10 cellular contexts compared by ENCODE assay signal in the genomic region with DNA sequence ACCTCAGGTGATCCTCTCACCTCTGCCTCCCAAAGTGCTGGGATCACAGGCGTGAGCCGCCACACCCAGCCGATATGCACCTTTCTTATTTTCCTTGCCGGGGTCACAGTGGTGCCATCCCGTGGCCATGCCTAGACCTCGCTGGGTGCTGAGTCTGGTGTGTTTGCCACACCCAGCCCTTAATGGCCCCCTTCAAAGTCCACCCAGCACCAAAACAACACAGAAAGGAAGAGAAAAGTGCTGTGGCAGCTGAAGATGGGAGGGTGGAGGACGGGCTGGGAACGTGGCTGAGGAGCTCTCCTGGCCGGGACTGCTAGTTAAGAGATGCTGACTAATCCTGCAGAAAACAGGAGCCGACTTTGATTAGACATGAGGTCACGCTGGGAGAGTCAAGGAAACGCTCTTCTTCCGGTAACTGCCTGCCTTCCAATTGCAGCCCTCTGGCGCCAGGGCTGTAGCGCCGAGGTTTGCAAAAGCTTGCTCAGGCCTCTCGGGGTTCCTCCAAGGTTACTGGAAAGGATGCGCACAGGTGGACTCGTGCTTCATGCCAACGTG. TPM values are rescaled to one million over a fixed set of nuclear protein-coding genes. Genes with fewer than 3 reads are reported as not detected.
A peak's percentile ranks its signal among the peaks of the same experiment; 100 is the strongest.
DNase-seq lines count a peak whose midpoint lies in the region; ATAC-seq and TF ChIP-seq lines count a peak whose summit lies in the region.
"Had no signal": no experiment of that assay in that cellular context is flagged by ENCODE, and none has a peak within 500 bp of the region (broad histone marks: within the 10 kb centered on the region; RNA-seq: fewer than 3 reads in every experiment).

No MANE protein-coding gene starts in this region.

- 32 to 53% methylated on average over 14 to 17 of the region's 20 CpGs for WGBS in esophagus squamous epithelium, 2 donors

- peak overlapping the region; percentile 15 to 93 (median 85) for H3K27ac Mint-ChIP-seq in CD14-positive monocyte
- H3K27ac Mint-ChIP-seq in activated naive CD8-positive, alpha-beta T cell treated with anti-CD3 and anti-CD28 coated beads for 36 hours = no peak overlapping the region

- TF ChIP-seq CTCF in CD14-positive monocyte (IDR thresholded peaks at IDR 0.05) (no peak), esophagus squamous epithelium (IDR thresholded peaks at IDR 0.05) (peak in 1 of 6 experiments; percentile 4), neutrophil (IDR thresholded peaks at IDR 0.05) (no peak)

- peak overlapping the region; percentile 47 to 62 for H3K4me3 Mint-ChIP-seq in CD14-positive monocyte
- H3K4me3 Mint-ChIP-seq in activated naive CD8-positive, alpha-beta T cell treated with anti-CD3 and anti-CD28 coated beads for 36 hours = no peak overlapping the region

- peaks cover 88 to 98% of the 10 kb centered on the region in 2 donors for H3K36me3 Mint-ChIP-seq in CD14-positive monocyte
- no peaks in the 10 kb centered on the region for H3K36me3 Mint-ChIP-seq in activated naive CD8-positive, alpha-beta T cell treated with anti-CD3 and anti-CD28 coated beads for 36 hours

- DNase-seq in CD14-positive monocyte (ENCODE audit: low spot score) (no peak), OCI-M1 (lab: John Stamatoyannopoulos, UW) (peak; percentile 21), esophagus squamous epithelium (lab: John Stamatoyannopoulos, UW) (no peak), inferior parietal cortex (ENCODE audit: extremely low spot score) (no peak), iPS-NIHi11 (ENCODE audit: low spot score) (no peak)
- DNase-seq in activated naive CD8-positive, alpha-beta T cell treated with anti-CD3 and anti-CD28 coated beads for 36 hours = no peak
- DNase-seq: activated CD4-positive, alpha-beta T cell treated with anti-CD3 and anti-CD28 coated beads for 48 hours; MM.1S had no signal

- peak overlapping the region; percentile 21 to 59 (median 32) for H3K27ac ChIP-seq in esophagus squamous epithelium
- H3K27ac ChIP-seq in neutrophil = peak overlapping the region; percentile 27

- H3K9me3 ChIP-seq in esophagus squamous epithelium (no peaks in the 10 kb centered on the region), neutrophil (no peaks in the 10 kb centered on the region)

- peaks cover 0 to 2% (median 0%) of the 10 kb centered on the region in 3 donors for H3K27me3 Mint-ChIP-seq in CD14-positive monocyte (ENCODE audit: low read depth in 3 of 3)
- H3K27me3 Mint-ChIP-seq in activated naive CD8-positive, alpha-beta T cell treated with anti-CD3 and anti-CD28 coated beads for 36 hours = no peaks in the 10 kb centered on the region

- H3K9me3 Mint-ChIP-seq in CD14-positive monocyte = peaks cover 0 to 4% (median 0%) of the 10 kb centered on the region in 7 donors
- no peaks in the 10 kb centered on the region for H3K9me3 Mint-ChIP-seq in activated naive CD8-positive, alpha-beta T cell treated with anti-CD3 and anti-CD28 coated beads for 36 hours

- no peaks in the 10 kb centered on the region for H3K36me3 ChIP-seq in esophagus squamous epithelium
- peaks cover 94% of the 10 kb centered on the region for H3K36me3 ChIP-seq in neutrophil

- no peak for ATAC-seq in HG02938 (IDR thresholded peaks at IDR 0.05; ENCODE audit: unreplicated experiment)

- intact Hi-C loops in CD14-positive monocyte (cut with micrococcal nuclease) = no loop called here
- intact Hi-C loops in esophagus squamous epithelium (cut with DNase I) = no loop called here

- H3K4me1 Mint-ChIP-seq in CD14-positive monocyte = peaks cover 51% of the 10 kb centered on the region
- peaks cover 2% of the 10 kb centered on the region for H3K4me1 Mint-ChIP-seq in activated naive CD8-positive, alpha-beta T cell treated with anti-CD3 and anti-CD28 coated beads for 36 hours

- H3K27me3 ChIP-seq in esophagus squamous epithelium (no peaks in the 10 kb centered on the region), neutrophil (no peaks in the 10 kb centered on the region)

- H3K4me3 ChIP-seq in esophagus squamous epithelium (no peak overlapping the region), neutrophil (ENCODE audit: low read depth in 1 of 2, low read length in 1 of 2) (no peak overlapping the region)

- H3K4me1 ChIP-seq in esophagus squamous epithelium (peaks cover 8 to 14% (median 10%) of the 10 kb centered on the region in 3 donors), neutrophil (ENCODE audit: control insufficient read depth in 1 of 2, insufficient read depth in 1 of 2, low read depth in 1 of 2, low read length in 1 of 2) (peaks cover 8 to 10% of the 10 kb centered on the region in 2 experiments)

- no peak for TF ChIP-seq POLR2A in esophagus squamous epithelium (IDR thresholded peaks at IDR 0.05)

RNA-seq across cellular contexts. Expression of gene SLC43A2, which starts 10.9 kb away (rescaled TPM):
- polyA plus RNA-seq in CD14-positive monocyte = 100 to 1,000 TPM; 115 to 151 TPM
- 10 to 100 TPM in 1 of 4 donors, 1 to 10 TPM in 3; 2.5 to 12.4 (median 5.3) TPM for total RNA-seq in esophagus squamous epithelium
- 1 to 10 TPM; 3.7 to 4.6 TPM for total RNA-seq in activated naive CD8-positive, alpha-beta T cell treated with anti-CD3 and anti-CD28 coated beads for 36 hours

RNA-seq across cellular contexts. Expression of gene SCARF1, which starts 27.8 kb away (rescaled TPM):
- 1 to 10 TPM; 5.2 to 6.3 TPM for polyA plus RNA-seq in CD14-positive monocyte
- 1 to 10 TPM; 2.0 to 5.7 (median 3.3) TPM for total RNA-seq in esophagus squamous epithelium
- total RNA-seq in activated naive CD8-positive, alpha-beta T cell treated with anti-CD3 and anti-CD28 coated beads for 36 hours = 1 to 10 TPM; 2.5 to 2.6 TPM

RNA-seq across cellular contexts. Expression of gene RILP, which starts 32.0 kb away (rescaled TPM):
- polyA plus RNA-seq in CD14-positive monocyte = 10 to 100 TPM; 49.4 to 49.5 TPM
- total RNA-seq in esophagus squamous epithelium = 10 to 100 TPM in 3 of 4 donors, 1 to 10 TPM in 1; 3.0 to 16.5 (median 13.9) TPM
- 1 to 10 TPM; 3.2 to 3.4 TPM for total RNA-seq in activated naive CD8-positive, alpha-beta T cell treated with anti-CD3 and anti-CD28 coated beads for 36 hours

RNA-seq across cellular contexts. Expression of gene PITPNA, which starts 55.1 kb away (rescaled TPM):
- 10 to 100 TPM; 43.5 to 45.0 TPM for polyA plus RNA-seq in CD14-positive monocyte
- total RNA-seq in esophagus squamous epithelium = 10 to 100 TPM; 40.2 to 81.9 (median 46.6) TPM
- total RNA-seq in activated naive CD8-positive, alpha-beta T cell treated with anti-CD3 and anti-CD28 coated beads for 36 hours = 10 to 100 TPM; 54.9 to 58.4 TPM
